In the genomic region with DNA sequence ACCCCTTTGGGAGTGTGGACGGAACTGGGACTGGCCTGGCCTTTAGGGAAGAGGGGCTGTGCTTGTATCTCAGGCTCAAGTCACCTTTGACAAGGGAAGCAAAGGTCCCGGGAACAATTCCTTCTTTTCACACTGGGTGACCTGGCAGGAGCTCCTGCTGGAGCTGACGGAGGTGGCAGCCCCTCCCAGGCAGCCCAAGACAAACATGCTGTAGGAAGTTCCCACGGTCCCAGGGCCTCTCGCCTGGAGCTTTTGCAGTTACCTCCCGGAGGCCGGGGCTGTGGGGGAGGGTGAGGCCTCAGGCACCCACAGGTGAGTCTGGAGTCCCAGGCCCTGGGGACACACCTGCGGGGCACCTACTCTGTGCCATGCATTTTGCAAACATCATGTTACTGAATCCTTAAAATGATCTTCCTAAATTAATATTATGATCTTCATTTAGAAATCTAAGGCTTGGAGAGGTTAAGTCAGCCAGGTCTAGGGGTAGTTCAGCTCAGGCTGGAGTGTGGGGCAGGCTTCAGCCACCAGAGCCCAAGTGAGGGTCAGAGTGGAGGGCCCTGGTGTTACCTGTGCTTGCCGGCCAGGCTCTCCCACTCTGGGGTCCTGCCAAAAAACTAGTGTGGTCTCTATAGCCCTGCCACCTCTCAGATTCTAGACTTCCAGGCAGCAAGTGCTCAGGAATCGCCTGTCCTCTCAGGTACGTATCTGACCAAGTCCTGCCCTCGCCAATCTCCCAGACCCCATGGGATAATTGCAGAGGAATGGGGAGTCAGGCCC, we compare ENCODE assay signal across 15 cellular contexts. TPM values are rescaled to one million over a fixed set of nuclear protein-coding genes. Genes with fewer than 3 reads are reported as not detected.
DNase-seq lines count a peak whose midpoint lies in the region; ATAC-seq and TF ChIP-seq lines count a peak whose summit lies in the region.
"Had no signal": no experiment of that assay in that cellular context is flagged by ENCODE, and none has a peak within 500 bp of the region (broad histone marks: within the 10 kb centered on the region; RNA-seq: fewer than 3 reads in every experiment).

No MANE protein-coding gene starts in this region.

- peaks cover 3% of the 10 kb centered on the region for H3F3A ChIP-seq in PC-3 (ENCODE audit: low read length, unreplicated experiment)

- H3K4me2 ChIP-seq in PC-3 (ENCODE audit: low read length): peak overlapping the region; percentile 55

- H3K9me2 ChIP-seq in PC-3 (replicated peaks; ENCODE audit: low read length): no peaks in the 10 kb centered on the region; the same call in 1 of the 2 replicates

- peak overlapping the region; percentile 92 for H3K27ac ChIP-seq in PC-3 (ENCODE audit: low read length)
- peak overlapping the region; percentile 56 to 91 (median 69) for H3K27ac ChIP-seq in esophagus squamous epithelium
- H3K27ac ChIP-seq: gastroesophageal sphincter, tibial nerve had no signal

- H3K27ac Mint-ChIP-seq in Calu3 (ENCODE audit: unreplicated experiment) (peak overlapping the region; percentile 62), progenitor cell of endocrine pancreas (no peak overlapping the region)
- H3K27ac Mint-ChIP-seq: activated naive CD8-positive, alpha-beta T cell treated with anti-CD3 and anti-CD28 coated beads, Interleukin-2, amount 10 ng/mL, durations not matched to agents 7 days and 5 days had no signal

- peak overlapping the region; percentile 90 for H3K9ac ChIP-seq in PC-3 (ENCODE audit: low read length)

- H3K36me3 Mint-ChIP-seq in Calu3 (ENCODE audit: insufficient read depth, unreplicated experiment): no peaks in the 10 kb centered on the region
- H3K36me3 Mint-ChIP-seq in progenitor cell of endocrine pancreas (ENCODE audit: insufficient read depth): no peaks in the 10 kb centered on the region
- H3K36me3 Mint-ChIP-seq: activated naive CD8-positive, alpha-beta T cell treated with anti-CD3 and anti-CD28 coated beads, Interleukin-2, amount 10 ng/mL, durations not matched to agents 7 days and 5 days had no signal

- ATAC-seq in PC-3: peak; percentile 54
- ATAC-seq in GM21447 (IDR thresholded peaks at IDR 0.05; ENCODE audit: unreplicated experiment): no peak
- ATAC-seq: gastroesophageal sphincter had no signal

- POLR2A ChIA-PET in PC-3 (lab: Charles Lee; ENCODE audit: unreplicated experiment): interaction anchor here (0.6 kb wide), 3 partner anchors 16 to 671 kb away, joined by 3 to 5 read pairs (median 3); a partner anchor contains a TSS

- H3K9me3 ChIP-seq in PC-3 (ENCODE audit: low read length): no peaks in the 10 kb centered on the region
- peaks cover 0 to 5% (median 0%) of the 10 kb centered on the region in 3 donors for H3K9me3 ChIP-seq in esophagus squamous epithelium

- DNase-seq in Calu3 (peak; percentile 84), PC-3 (peak; percentile 92), esophagus squamous epithelium (lab: John Stamatoyannopoulos, UW) (no peak), progenitor cell of endocrine pancreas (ENCODE audit: low spot score, unreplicated experiment) (peak; percentile 37), Kasumi-1 (lab: John Stamatoyannopoulos, UW) (no peak), NCI-H1105 treated with DMSO at 0.1 percent for 48 hours (lab: John Stamatoyannopoulos, UW) (no peak)
- DNase-seq in stimulated activated naive CD4-positive, alpha-beta T cell treated with Interleukin-2 at 50 U/mL for 16 hours (lab: John Stamatoyannopoulos, UW): no peak
- DNase-seq: activated CD4-positive, alpha-beta T cell treated with anti-CD3 and anti-CD28 coated beads for 4 hours; activated naive CD8-positive, alpha-beta T cell treated with anti-CD3 and anti-CD28 coated beads, Interleukin-2, amount 10 ng/mL, durations not matched to agents 7 days and 5 days; activated T-cell treated with anti-CD3 and anti-CD28 coated beads for 4 hours; NCI-H2107 had no signal

- intact Hi-C loops in Calu3 (cut with micrococcal nuclease; ENCODE audit: unreplicated experiment) (no loop called here), PC-3 (cut with micrococcal nuclease) (no loop called here), esophagus squamous epithelium (cut with DNase I) (no loop called here)

- no peaks in the 10 kb centered on the region for H3K27me3 Mint-ChIP-seq in Calu3 (ENCODE audit: unreplicated experiment)
- no peaks in the 10 kb centered on the region for H3K27me3 Mint-ChIP-seq in progenitor cell of endocrine pancreas
- H3K27me3 Mint-ChIP-seq: central memory CD8-positive, alpha-beta T cell had no signal

- BruUV-seq in Calu3 (replicated peaks; lab: Mats Ljungman, UMichigan) (no TSS peak), PC-3 (replicated peaks; lab: Mats Ljungman, UMichigan) (no TSS peak)

- H4K20me1 ChIP-seq in PC-3 (ENCODE audit: low read length): no peaks in the 10 kb centered on the region

- H3K79me2 ChIP-seq in PC-3 (ENCODE audit: low read length): no peaks in the 10 kb centered on the region

- H3K36me3 ChIP-seq in PC-3 (ENCODE audit: low read depth, low read length) (no peaks in the 10 kb centered on the region), esophagus squamous epithelium (no peaks in the 10 kb centered on the region)
- H3K36me3 ChIP-seq: gastroesophageal sphincter, tibial nerve had no signal

- peaks cover 38% of the 10 kb centered on the region for H3K4me1 Mint-ChIP-seq in Calu3 (ENCODE audit: low read depth, unreplicated experiment)
- H3K4me1 Mint-ChIP-seq in progenitor cell of endocrine pancreas (ENCODE audit: low read depth): peaks cover 43% of the 10 kb centered on the region
- H3K4me1 Mint-ChIP-seq: activated naive CD8-positive, alpha-beta T cell treated with anti-CD3 and anti-CD28 coated beads, Interleukin-2, amount 10 ng/mL, durations not matched to agents 7 days and 5 days; central memory CD8-positive, alpha-beta T cell had no signal

- TF ChIP-seq CTCF in Calu3 (IDR thresholded peaks at IDR 0.05; ENCODE audit: unreplicated experiment): no peak
- TF ChIP-seq CTCF in PC-3 (conservative IDR thresholded peaks at IDR 0.05; ENCODE audit: low read depth, low read length): no peak
- TF ChIP-seq CTCF in esophagus squamous epithelium (IDR thresholded peaks at IDR 0.05): no peak
- TF ChIP-seq CTCF in progenitor cell of endocrine pancreas (IDR thresholded peaks at IDR 0.05; ENCODE audit: unreplicated experiment): no peak

- H3K4me3 Mint-ChIP-seq in Calu3 (ENCODE audit: low read depth, unreplicated experiment) (no peak overlapping the region), progenitor cell of endocrine pancreas (ENCODE audit: low read depth) (no peak overlapping the region)
- H3K4me3 Mint-ChIP-seq: activated naive CD8-positive, alpha-beta T cell treated with anti-CD3 and anti-CD28 coated beads, Interleukin-2, amount 10 ng/mL, durations not matched to agents 7 days and 5 days; central memory CD8-positive, alpha-beta T cell had no signal

- H2AFZ ChIP-seq in PC-3 (ENCODE audit: low read length): no peak overlapping the region

- no peaks in the 10 kb centered on the region for H3K27me3 ChIP-seq in PC-3 (ENCODE audit: low read length)
- no peaks in the 10 kb centered on the region for H3K27me3 ChIP-seq in esophagus squamous epithelium
- H3K27me3 ChIP-seq: tibial nerve had no signal

- WGBS in esophagus squamous epithelium, 2 donors: 57 to 74% methylated on average over 6 to 10 of the region's 12 CpGs

- peaks cover 1% of the 10 kb centered on the region for H3K9me3 Mint-ChIP-seq in Calu3 (ENCODE audit: low read depth, unreplicated experiment)
- H3K9me3 Mint-ChIP-seq in progenitor cell of endocrine pancreas (ENCODE audit: low read depth): peaks cover under 1% of the 10 kb centered on the region
- H3K9me3 Mint-ChIP-seq: central memory CD8-positive, alpha-beta T cell had no signal

- H3K4me3 ChIP-seq in PC-3 (ENCODE audit: low read length) (no peak overlapping the region), esophagus squamous epithelium (no peak overlapping the region)
- H3K4me3 ChIP-seq: gastroesophageal sphincter, tibial nerve had no signal

- peaks cover 69% of the 10 kb centered on the region for H3K4me1 ChIP-seq in PC-3 (ENCODE audit: insufficient read depth, low read length)
- H3K4me1 ChIP-seq in esophagus squamous epithelium: peaks cover 19 to 94% (median 21%) of the 10 kb centered on the region in 3 donors
- H3K4me1 ChIP-seq: gastroesophageal sphincter had no signal

- no peak for TF ChIP-seq POLR2A in esophagus squamous epithelium (IDR thresholded peaks at IDR 0.05)

- CTCF ChIA-PET in Calu3 (lab: Charles Lee) (interaction anchor here (0.6 to 1.2 kb wide), 8 partner anchors 10 to 361 kb away, joined by 3 to 5 read pairs (median 4); a partner anchor contains a TSS), PC-3 (lab: Charles Lee) (interaction anchor here (0.6 kb wide), 1 partner anchor 14 kb away, joined by 5 read pairs; no protein-coding TSS in a partner anchor)

RNA-seq across cellular contexts. Expression of a gene that starts 15.7 kb away (rescaled TPM):
- total RNA-seq in Calu3 (2022): 79.9 and 98.4 TPM in 2 replicates
- total RNA-seq in PC-3 (2014; rRNA removed): 59.0 and 71.8 TPM in 2 replicates
- 10 to 100 TPM in 3 of 4 donors, 1 to 10 TPM in 1; 5.7 to 24.6 (median 20.2) TPM for total RNA-seq in esophagus squamous epithelium
- 0.14 TPM in 1 of 2 replicates, not detected in the other for total RNA-seq in progenitor cell of endocrine pancreas
- total RNA-seq: activated naive CD8-positive, alpha-beta T cell treated with anti-CD3 and anti-CD28 coated beads, Interleukin-2, amount 10 ng/mL, durations not matched to agents 7 days and 5 days; gastroesophageal sphincter had no signal

Comparison
In these comparisons a context has a peak if more than half of its experiments do, and no peak if none do; other contexts are left out.
1. DNase-seq: peak in Calu3 (single experiment), PC-3 (single experiment) and progenitor cell of endocrine pancreas (single experiment); none in esophagus squamous epithelium (single experiment), Kasumi-1 (0 of 2), NCI-H1105 treated with DMSO at 0.1 percent for 48 hours (single experiment) and stimulated activated naive CD4-positive, alpha-beta T cell treated with Interleukin-2 at 50 U/mL for 16 hours (single experiment).